ENCODE assay signal across 27 cellular contexts in genomic region chr10:71675295-71675970, GRCh38. TPM values are rescaled to one million over a fixed set of nuclear protein-coding genes. Genes with fewer than 3 reads are reported as not detected.
"Had no signal": no experiment of that assay in that cellular context is flagged by ENCODE, and none has a peak within 500 bp of the region (broad histone marks: within the 10 kb centered on the region; RNA-seq: fewer than 3 reads in every experiment).

No MANE protein-coding gene starts in this region.

- H3K36me3 ChIP-seq: left ventricle myocardium inferior, ovary, stomach, thyroid gland, transverse colon, upper lobe of right lung had no signal

- H3K36me3 Mint-ChIP-seq: memory B cell; naive thymus-derived CD4-positive, alpha-beta T cell; natural killer cell treated with Interleukin-12 subunit alpha and Interleukin-12 subunit beta and Interleukin-15 and Interleukin-18, amount 100 ng/mL, for 72 hours; stimulated activated naive B cell treated with anti-CD40 and anti-IgM and Interleukin-4, amounts not matched to agents 10 μg/mL and 1 μg/mL and 100 μg/mL, for 72 hours had no signal

- H3K4me1 ChIP-seq: stomach, testis, transverse colon had no signal

- FAIRE-seq: urothelium cell line had no signal

- H3K9me3 Mint-ChIP-seq: memory B cell; natural killer cell treated with Interleukin-12 subunit alpha and Interleukin-12 subunit beta and Interleukin-15 and Interleukin-18, amount 100 ng/mL, for 72 hours; stimulated activated naive B cell treated with anti-CD40 and anti-IgM and Interleukin-4, amounts not matched to agents 10 μg/mL and 1 μg/mL and 100 μg/mL, for 72 hours had no signal

- H3K27ac ChIP-seq: left ventricle myocardium inferior, ovary, skin epidermis, stomach, testis, thyroid gland, transverse colon, upper lobe of right lung had no signal

- H3K27ac Mint-ChIP-seq: memory B cell; natural killer cell treated with Interleukin-12 subunit alpha and Interleukin-12 subunit beta and Interleukin-15 and Interleukin-18, amount 100 ng/mL, for 72 hours; progenitor cell of endocrine pancreas; stimulated activated naive B cell treated with anti-CD40 and anti-IgM and Interleukin-4, amounts not matched to agents 10 μg/mL and 1 μg/mL and 100 μg/mL, for 72 hours had no signal

- H3K4me3 ChIP-seq: left ventricle myocardium inferior, lung, mucosa of descending colon, ovary, skin epidermis, stomach, testis, thyroid gland, transverse colon, upper lobe of right lung had no signal

- H3K27me3 ChIP-seq: ovary, stomach, testis, thyroid gland, transverse colon, upper lobe of right lung had no signal

- H3K9me3 ChIP-seq: left ventricle myocardium inferior, mucosa of descending colon, ovary, stomach, testis, thyroid gland, transverse colon, upper lobe of right lung had no signal

- DNase-seq: islet precursor cell; left ventricle myocardium inferior; midbrain; mucosa of descending colon; naive thymus-derived CD4-positive, alpha-beta T cell; ovary; retina; right cardiac atrium; stimulated activated CD4-positive, alpha-beta T cell treated with anti-CD3 and anti-CD28 coated beads, Interleukin-12 subunit alpha, Interleukin-12 subunit beta, amount 100 ng/mL, for 4 hours; stimulated activated CD4-positive, alpha-beta T cell treated with anti-CD3 and anti-CD28 coated beads, Interleukin-15, amount 100 ng/mL, for 24 hours; stimulated activated CD4-positive, alpha-beta T cell treated with anti-CD3 and anti-CD28 coated beads, Interleukin-2, amount 100 ng/mL, for 24 hours; stimulated activated CD4-positive, alpha-beta T cell treated with anti-CD3 and anti-CD28 coated beads, Interleukin-4, amount 100 ng/mL, for 1 hour; stimulated activated naive B cell treated with anti-CD40 and anti-IgM and Interleukin-4, amounts not matched to agents 10 μg/mL and 1 μg/mL and 100 μg/mL, for 72 hours; stimulated activated naive CD8-positive, alpha-beta T cell treated with anti-CD3 and anti-CD28 coated beads, Interleukin-15, Interleukin-2, amounts not matched to agents 100 U/mL and 50 U/mL, for 24 hours; stomach; testis; thyroid gland; transverse colon; upper lobe of right lung had no signal

- H3K4me3 Mint-ChIP-seq: memory B cell; naive thymus-derived CD4-positive, alpha-beta T cell; natural killer cell treated with Interleukin-12 subunit alpha and Interleukin-12 subunit beta and Interleukin-15 and Interleukin-18, amount 100 ng/mL, for 72 hours; stimulated activated naive B cell treated with anti-CD40 and anti-IgM and Interleukin-4, amounts not matched to agents 10 μg/mL and 1 μg/mL and 100 μg/mL, for 72 hours had no signal

- H3K27me3 Mint-ChIP-seq: natural killer cell treated with Interleukin-12 subunit alpha and Interleukin-12 subunit beta and Interleukin-15 and Interleukin-18, amount 100 ng/mL, for 72 hours had no signal

- ATAC-seq: mucosa of descending colon; naive thymus-derived CD4-positive, alpha-beta T cell; natural killer cell treated with Interleukin-12 subunit alpha and Interleukin-12 subunit beta and Interleukin-15 and Interleukin-18, amount 100 ng/mL, for 72 hours; right cardiac atrium; sciatic nerve; stimulated activated naive B cell treated with anti-CD40 and anti-IgM and Interleukin-4, amounts not matched to agents 10 μg/mL and 1 μg/mL and 100 μg/mL, for 72 hours; stimulated activated naive CD8-positive, alpha-beta T cell treated with anti-CD3 and anti-CD28 coated beads, Interleukin-15, Interleukin-2, amounts not matched to agents 100 U/mL and 50 U/mL, for 24 hours; upper lobe of right lung had no signal

RNA-seq across cellular contexts. Expression of gene C10orf105, which starts 44.1 kb away (rescaled TPM):
- total RNA-seq: kidney epithelial cell; natural killer cell treated with Interleukin-12 subunit alpha and Interleukin-12 subunit beta and Interleukin-15 and Interleukin-18, amount 100 ng/mL, for 72 hours; progenitor cell of endocrine pancreas; stomach; thyroid gland had no signal
- polyA plus RNA-seq: naive thymus-derived CD4-positive, alpha-beta T cell had no signal
